ENCODE assay signal across 8 cellular contexts in the genomic region with DNA sequence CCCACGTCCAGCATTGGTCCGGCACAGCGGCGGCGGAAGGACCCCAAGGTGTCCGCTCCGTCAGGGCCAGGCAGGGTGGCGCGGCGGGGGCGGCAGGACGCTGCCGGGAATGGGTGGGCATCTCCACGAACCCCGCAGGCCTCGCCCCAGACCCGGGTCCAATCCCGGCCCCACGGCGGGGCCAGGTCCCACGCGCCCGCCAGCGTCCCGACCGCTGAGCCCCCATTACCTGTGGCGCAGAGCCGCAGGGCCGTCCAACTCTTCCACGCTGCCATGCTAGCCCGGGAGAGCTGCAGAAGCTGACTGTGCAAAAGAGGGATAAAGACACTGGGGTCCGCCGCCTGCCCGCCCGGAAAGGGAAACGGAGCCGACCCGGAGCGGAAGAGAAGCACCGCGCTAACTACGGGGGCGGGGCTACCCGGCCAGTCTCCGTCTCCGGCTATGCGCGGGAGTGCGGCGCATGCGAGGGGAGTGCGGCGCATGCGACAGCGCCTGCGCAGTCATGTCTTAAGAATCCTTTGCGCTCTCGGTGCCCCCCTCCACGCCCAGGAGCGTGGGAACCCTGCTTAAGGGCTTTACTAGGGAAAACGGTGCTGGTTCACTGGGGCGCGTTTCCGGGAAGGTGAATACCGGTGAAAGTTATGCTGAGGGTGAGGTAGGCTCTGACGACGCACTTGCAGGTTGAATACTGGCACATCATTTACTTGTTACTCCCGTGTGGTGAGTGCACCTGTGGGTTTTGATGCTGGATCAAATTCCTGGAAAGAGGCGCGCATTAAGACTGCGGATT. TPM values are rescaled to one million over a fixed set of nuclear protein-coding genes. Genes with fewer than 3 reads are reported as not detected.
DNase-seq lines count a peak whose midpoint lies in the region; ATAC-seq lines count a peak whose summit lies in the region.

A gene with protein sequence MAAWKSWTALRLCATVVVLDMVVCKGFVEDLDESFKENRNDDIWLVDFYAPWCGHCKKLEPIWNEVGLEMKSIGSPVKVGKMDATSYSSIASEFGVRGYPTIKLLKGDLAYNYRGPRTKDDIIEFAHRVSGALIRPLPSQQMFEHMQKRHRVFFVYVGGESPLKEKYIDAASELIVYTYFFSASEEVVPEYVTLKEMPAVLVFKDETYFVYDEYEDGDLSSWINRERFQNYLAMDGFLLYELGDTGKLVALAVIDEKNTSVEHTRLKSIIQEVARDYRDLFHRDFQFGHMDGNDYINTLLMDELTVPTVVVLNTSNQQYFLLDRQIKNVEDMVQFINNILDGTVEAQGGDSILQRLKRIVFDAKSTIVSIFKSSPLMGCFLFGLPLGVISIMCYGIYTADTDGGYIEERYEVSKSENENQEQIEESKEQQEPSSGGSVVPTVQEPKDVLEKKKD (minus strand): TSS at position 402 of the 790 bp plus-strand sequence. CDS start 127 bp downstream, at position 275.

- H3K9me3 Mint-ChIP-seq in IgD-negative memory B cell: no peaks in the 10 kb centered on the region

- peak; percentile 90 for DNase-seq in DMS 273 treated with DMSO at 0.1 percent for 48 hours (lab: John Stamatoyannopoulos, UW)
- peak; percentile 29 for DNase-seq in OCI-M2 (lab: John Stamatoyannopoulos, UW; ENCODE audit: unreplicated experiment)
- DNase-seq in activated T-cell treated with anti-CD3 and anti-CD28 coated beads for 4 hours: peak; percentile 85
- peak; percentile 72 for DNase-seq in epithelial cell of prostate (ENCODE audit: low read depth, low spot score)
- DNase-seq in mucosa of gallbladder (ENCODE audit: low spot score): peak; percentile 93
- DNase-seq in stimulated activated CD8-positive, alpha-beta memory T cell treated with anti-CD3 and anti-CD28 coated beads, Interleukin-4, amount 100 ng/mL, for 4 hours (ENCODE audit: low read depth in 2 of 2, low spot score in 1 of 2): peak; percentile 75 to 84

- peak; percentile 95 for ATAC-seq in GM21529 (IDR thresholded peaks at IDR 0.05; ENCODE audit: unreplicated experiment)

- H3K27ac Mint-ChIP-seq in IgD-negative memory B cell: peak within 1 kb of the TSS; percentile 63 to 96 (median 93)

- peaks cover 4% of the 10 kb centered on the region for H3K36me3 Mint-ChIP-seq in IgD-negative memory B cell

- H3K27me3 Mint-ChIP-seq in IgD-negative memory B cell: no peaks in the 10 kb centered on the region

- peak within 1 kb of the TSS; percentile 94 to 99 (median 98) for H3K4me3 Mint-ChIP-seq in IgD-negative memory B cell

- peaks cover 25 to 34% (median 30%) of the 10 kb centered on the region in 3 donors for H3K4me1 Mint-ChIP-seq in IgD-negative memory B cell

- H3K27ac ChIP-seq in epithelial cell of prostate: peak within 1 kb of the TSS; percentile 69

RNA-seq across cellular contexts. Expression of the gene that starts here (rescaled TPM):
- polyA plus RNA-seq in IgD-negative memory B cell: 13.5 TPM
- total RNA-seq in mucosa of gallbladder: 28.5 TPM

Comparison
In these comparisons a context has a peak if more than half of its experiments do, and no peak if none do; other contexts are left out.
1. Peak in every context shown above with its lines: DNase-seq, ATAC-seq and H3K27ac ChIP-seq.
2. DNase-seq: peak in every context shown above with its lines; median percentile 93 in mucosa of gallbladder; 90 in DMS 273 treated with DMSO at 0.1 percent for 48 hours; 85 in activated T-cell treated with anti-CD3 and anti-CD28 coated beads for 4 hours; 80 in stimulated activated CD8-positive, alpha-beta memory T cell treated with anti-CD3 and anti-CD28 coated beads, Interleukin-4, amount 100 ng/mL, for 4 hours; 72 in epithelial cell of prostate; 29 in OCI-M2.